ENCODE assay signal across 14 cellular contexts in genomic region chr12:88298014-88298682, GRCh38.
DNase-seq lines count a peak whose midpoint lies in the region; ATAC-seq and TF ChIP-seq lines count a peak whose summit lies in the region.
"Had no signal": no experiment of that assay in that cellular context is flagged by ENCODE, and none has a peak within 500 bp of the region (broad histone marks: within the 10 kb centered on the region; RNA-seq: fewer than 3 reads in every experiment).

No MANE protein-coding gene starts in this region.

- CTCF ChIA-PET in MCF 10A (lab: Yijun Ruan, JAX), result interaction anchor here (0.7 kb wide), 1 partner anchor 30 kb away, joined by 3 read pairs; no protein-coding TSS in a partner anchor
- CTCF ChIA-PET in PC-9 (lab: Charles Lee), result no interaction called here

- no peaks in the 10 kb centered on the region for H3K79me2 ChIP-seq in PC-9 (ENCODE audit: low read depth)

- H3K27me3 Mint-ChIP-seq in MCF 10A (ENCODE audit: insufficient read depth, unreplicated experiment), result no peaks in the 10 kb centered on the region
- H3K27me3 Mint-ChIP-seq in type B pancreatic cell, result no peaks in the 10 kb centered on the region

- H4K20me1 ChIP-seq in PC-9 (ENCODE audit: insufficient read depth), result no peaks in the 10 kb centered on the region
- H4K20me1 ChIP-seq: BLaER1 had no signal

- POLR2A ChIA-PET in MCF 10A (lab: Yijun Ruan, JAX) (interaction anchor here (0.5 to 1.6 kb wide), 10 partner anchors 13 to 222 kb away, joined by 3 to 8 read pairs (median 3); no protein-coding TSS in a partner anchor), PC-9 (lab: Charles Lee; ENCODE audit: unreplicated experiment) (no interaction called here)

- TF ChIP-seq POLR2A in breast epithelium (IDR thresholded peaks at IDR 0.05), result no peak

- no peak for TF ChIP-seq CTCF in MCF 10A (IDR thresholded peaks at IDR 0.05; ENCODE audit: unreplicated experiment)
- no peak for TF ChIP-seq CTCF in breast epithelium (IDR thresholded peaks at IDR 0.05)
- TF ChIP-seq CTCF in PC-9 (conservative IDR thresholded peaks at IDR 0.05), result no peak
- no peak for TF ChIP-seq CTCF in type B pancreatic cell (conservative IDR thresholded peaks at IDR 0.05)

- peaks cover 16% of the 10 kb centered on the region for H3K4me1 Mint-ChIP-seq in MCF 10A (ENCODE audit: insufficient read depth, unreplicated experiment)
- H3K4me1 Mint-ChIP-seq in type B pancreatic cell (ENCODE audit: unreplicated experiment), result peaks cover 22% of the 10 kb centered on the region

- H3K4me3 ChIP-seq in breast epithelium (no peak overlapping the region), PC-9 (no peak overlapping the region)
- H3K4me3 ChIP-seq: BLaER1, ovary, tibial nerve had no signal

- peaks cover 9% of the 10 kb centered on the region for H3K9me3 Mint-ChIP-seq in MCF 10A (ENCODE audit: unreplicated experiment)
- peaks cover 9% of the 10 kb centered on the region for H3K9me3 Mint-ChIP-seq in type B pancreatic cell

- H3K36me3 Mint-ChIP-seq in MCF 10A (ENCODE audit: insufficient read depth, unreplicated experiment) (no peaks in the 10 kb centered on the region), type B pancreatic cell (no peaks in the 10 kb centered on the region)

- BruUV-seq in MCF 10A (replicated peaks; lab: Mats Ljungman, UMichigan) (no TSS peak), PC-9 (replicated peaks; lab: Mats Ljungman, UMichigan) (no TSS peak)

- intact Hi-C loops in MCF 10A (cut with micrococcal nuclease), result loop anchor here (5.0 kb wide), 1 partner anchor 146 kb away; no protein-coding TSS in a partner anchor
- intact Hi-C loops in breast epithelium (cut with DNase I; ENCODE audit: low total_unique reads), result no loop called here
- intact Hi-C loops in PC-9 (cut with micrococcal nuclease; ENCODE audit: unreplicated experiment), result loop anchor here (1.0 to 10.0 kb wide), 6 partner anchors 34 to 281 kb away; no protein-coding TSS in a partner anchor

- H2AFZ ChIP-seq in PC-9, result no peak overlapping the region

- H3K9me2 ChIP-seq in PC-9 (ENCODE audit: insufficient read depth), result no peaks in the 10 kb centered on the region

- no peaks in the 10 kb centered on the region for H3K27me3 ChIP-seq in breast epithelium
- H3K27me3 ChIP-seq in PC-9 (ENCODE audit: insufficient read depth, low read depth), result no peaks in the 10 kb centered on the region
- H3K27me3 ChIP-seq: BLaER1, ovary, tibial nerve had no signal

- H3F3A ChIP-seq in PC-9 (ENCODE audit: insufficient read depth, low read depth), result peaks cover 25% of the 10 kb centered on the region

- H3K4me3 Mint-ChIP-seq in MCF 10A (ENCODE audit: unreplicated experiment) (no peak overlapping the region), type B pancreatic cell (peak overlapping the region; percentile 12)

- DNase-seq in MCF 10A (ENCODE audit: unreplicated experiment) (no peak), breast epithelium (ENCODE audit: low spot score in 2 of 2) (no peak), PC-9 (no peak), epithelial cell of prostate (ENCODE audit: low read depth, low spot score) (no peak), type B pancreatic cell (ENCODE audit: extremely low spot score, unreplicated experiment) (no peak), UCSD-AML1 (lab: John Stamatoyannopoulos, UW; ENCODE audit: unreplicated experiment) (no peak)
- DNase-seq: effector CD4-positive, alpha-beta T cell; foreskin melanocyte; NCI-H2227 treated with DMSO at 0.1 percent for 48 hours; ovary had no signal

- peak overlapping the region; percentile 35 for H3K4me2 ChIP-seq in PC-9
- H3K4me2 ChIP-seq: BLaER1 had no signal

- H3K4me1 ChIP-seq in breast epithelium, result no peaks in the 10 kb centered on the region
- H3K4me1 ChIP-seq in PC-9 (replicated peaks; ENCODE audit: insufficient read depth), result peaks cover 37% of the 10 kb centered on the region
- H3K4me1 ChIP-seq: BLaER1 had no signal

- H3K36me3 ChIP-seq in breast epithelium, result no peaks in the 10 kb centered on the region
- H3K36me3 ChIP-seq in PC-9 (ENCODE audit: low read depth), result no peaks in the 10 kb centered on the region
- H3K36me3 ChIP-seq: BLaER1, ovary, tibial nerve had no signal

- H3K9me3 ChIP-seq in breast epithelium (no peaks in the 10 kb centered on the region), PC-9 (ENCODE audit: insufficient read depth, low read depth) (peaks cover 12% of the 10 kb centered on the region; the same call in 1 of the 2 replicates)
- H3K9me3 ChIP-seq: BLaER1, ovary had no signal

- no peak overlapping the region for H3K27ac ChIP-seq in breast epithelium
- H3K27ac ChIP-seq in PC-9, result peak overlapping the region; percentile 98
- H3K27ac ChIP-seq in epithelial cell of prostate, result peak overlapping the region; percentile 85
- H3K27ac ChIP-seq: BLaER1, ovary, tibial nerve had no signal

- peak overlapping the region; percentile 85 for H3K27ac Mint-ChIP-seq in MCF 10A (ENCODE audit: low read depth, unreplicated experiment)
- H3K27ac Mint-ChIP-seq in type B pancreatic cell, result peak overlapping the region; percentile 65

- ATAC-seq in HG03571 (IDR thresholded peaks at IDR 0.05; ENCODE audit: unreplicated experiment), result no peak
- ATAC-seq in HG03442 (IDR thresholded peaks at IDR 0.05; ENCODE audit: unreplicated experiment), result no peak

Comparison
In these comparisons a context has a peak if more than half of its experiments do, and no peak if none do; other contexts are left out.
1. H3K27ac ChIP-seq: peak in PC-9 (single experiment) and epithelial cell of prostate (single experiment); none in breast epithelium (0 of 2).